In the genomic region with DNA sequence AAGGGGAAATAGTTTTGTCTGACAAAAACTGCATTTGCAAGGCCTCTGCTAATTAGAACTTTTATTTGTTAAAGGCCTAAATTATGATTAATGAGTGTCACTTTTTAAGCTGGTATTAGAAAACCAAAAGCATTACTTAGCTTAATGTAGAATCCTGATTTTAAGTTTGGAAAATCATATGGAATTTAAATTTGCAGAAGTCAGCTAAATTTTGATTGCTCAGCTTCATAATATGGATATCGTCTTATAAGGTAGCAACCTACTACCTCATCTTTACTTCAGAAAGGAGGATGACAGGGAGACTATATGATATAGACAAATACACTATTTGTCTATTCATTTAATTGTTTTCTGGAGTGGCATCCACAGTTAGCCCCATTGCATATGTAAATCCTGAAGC, we compare ENCODE assay signal across 29 cellular contexts.
"Had no signal": no experiment of that assay in that cellular context is flagged by ENCODE, and none has a peak within 500 bp of the region (broad histone marks: within the 10 kb centered on the region; RNA-seq: fewer than 3 reads in every experiment).

No MANE protein-coding gene starts in this region.

- H3K4me2 ChIP-seq: neural progenitor cell had no signal

- ATAC-seq: foreskin keratinocyte; gastroesophageal sphincter; heart right ventricle; left ventricle myocardium superior; lower lobe of right lung; mucosa of descending colon; natural killer cell treated with Interleukin-12 subunit alpha and Interleukin-12 subunit beta and Interleukin-15 and Interleukin-18, amount 100 ng/mL, for 72 hours; stimulated activated effector memory CD8-positive, alpha-beta T cell treated with anti-CD3 and anti-CD28 coated beads, Interleukin-12 subunit alpha, Interleukin-12 subunit beta, amount 100 ng/mL, for 72 hours had no signal

- H3K36me3 Mint-ChIP-seq: natural killer cell treated with Interleukin-12 subunit alpha and Interleukin-12 subunit beta and Interleukin-15 and Interleukin-18, amount 100 ng/mL, for 72 hours had no signal

- H3K9me3 ChIP-seq: colonic mucosa, esophagus muscularis mucosa, gastroesophageal sphincter, heart right ventricle, lower lobe of right lung, mucosa of descending colon, prostate gland, right atrium auricular region, sigmoid colon, stomach, thyroid gland had no signal

- H3K4me3 ChIP-seq: colonic mucosa, esophagus muscularis mucosa, gastroesophageal sphincter, heart right ventricle, lower lobe of right lung, mucosa of descending colon, neural progenitor cell, prostate gland, right atrium auricular region, sigmoid colon, stomach, thyroid gland had no signal

- H3K36me3 ChIP-seq: colonic mucosa, prostate gland, thyroid gland had no signal

- H2AFZ ChIP-seq: neural progenitor cell, parathyroid adenoma had no signal

- H3K27me3 ChIP-seq: colonic mucosa, esophagus muscularis mucosa, foreskin keratinocyte, gastroesophageal sphincter, heart right ventricle, neural progenitor cell, right atrium auricular region, sigmoid colon, stomach, thyroid gland had no signal

- DNase-seq: colonic mucosa; effector CD8-positive, alpha-beta T cell; endodermal cell; foreskin keratinocyte; glutamatergic neuron; heart right ventricle; hippocampal formation; islet precursor cell; kidney glomerular epithelial cell; left ventricle myocardium superior; lower lobe of right lung; mucosa of descending colon; naive B cell; sigmoid colon; stimulated activated CD4-positive, alpha-beta T cell treated with anti-CD3 and anti-CD28 coated beads, Interleukin-2, amount 100 ng/mL, for 24 hours; stimulated activated CD4-positive, alpha-beta T cell treated with anti-CD3 and anti-CD28 coated beads, Interleukin-4, amount 100 ng/mL, for 24 hours; stimulated activated naive CD4-positive, alpha-beta T cell treated with Interleukin-2 at 50 U/mL for 16 hours; stomach; thyroid gland had no signal

- H3K9me3 Mint-ChIP-seq: dendritic cell treated with granulocyte-macrophage colony-stimulating factor and Interleukin-4, amounts not matched to agents 40 ng/mL and 50 ng/mL, for 4 days; endodermal cell; naive B cell; natural killer cell treated with Interleukin-12 subunit alpha and Interleukin-12 subunit beta and Interleukin-15 and Interleukin-18, amount 100 ng/mL, for 72 hours; neural progenitor cell; stimulated activated effector memory CD8-positive, alpha-beta T cell treated with anti-CD3 and anti-CD28 coated beads, Interleukin-12 subunit alpha, Interleukin-12 subunit beta, amount 100 ng/mL, for 72 hours; type B pancreatic cell had no signal

- H3K27me3 Mint-ChIP-seq: dendritic cell treated with granulocyte-macrophage colony-stimulating factor and Interleukin-4, amounts not matched to agents 40 ng/mL and 50 ng/mL, for 4 days; naive B cell; natural killer cell treated with Interleukin-12 subunit alpha and Interleukin-12 subunit beta and Interleukin-15 and Interleukin-18, amount 100 ng/mL, for 72 hours; type B pancreatic cell had no signal

- H3K27ac Mint-ChIP-seq: dendritic cell treated with granulocyte-macrophage colony-stimulating factor and Interleukin-4, amounts not matched to agents 40 ng/mL and 50 ng/mL, for 4 days; endodermal cell; natural killer cell treated with Interleukin-12 subunit alpha and Interleukin-12 subunit beta and Interleukin-15 and Interleukin-18, amount 100 ng/mL, for 72 hours; neural progenitor cell; stimulated activated effector memory CD8-positive, alpha-beta T cell treated with anti-CD3 and anti-CD28 coated beads, Interleukin-12 subunit alpha, Interleukin-12 subunit beta, amount 100 ng/mL, for 72 hours; type B pancreatic cell had no signal

- H3K4me1 ChIP-seq: colonic mucosa, lower lobe of right lung, parathyroid adenoma, prostate gland had no signal

- H3K79me2 ChIP-seq: parathyroid adenoma had no signal

- H3K4me1 Mint-ChIP-seq: neural progenitor cell; stimulated activated effector memory CD8-positive, alpha-beta T cell treated with anti-CD3 and anti-CD28 coated beads, Interleukin-12 subunit alpha, Interleukin-12 subunit beta, amount 100 ng/mL, for 72 hours had no signal

- H3K9ac ChIP-seq: neural progenitor cell, parathyroid adenoma had no signal

- H3K27ac ChIP-seq: colonic mucosa, esophagus muscularis mucosa, foreskin keratinocyte, gastroesophageal sphincter, heart right ventricle, lower lobe of right lung, neural progenitor cell, parathyroid adenoma, prostate gland, right atrium auricular region, sigmoid colon, stomach, thyroid gland had no signal

- H3K4me3 Mint-ChIP-seq: dendritic cell treated with granulocyte-macrophage colony-stimulating factor and Interleukin-4, amounts not matched to agents 40 ng/mL and 50 ng/mL, for 4 days; endodermal cell; naive B cell; natural killer cell treated with Interleukin-12 subunit alpha and Interleukin-12 subunit beta and Interleukin-15 and Interleukin-18, amount 100 ng/mL, for 72 hours; neural progenitor cell; stimulated activated effector memory CD8-positive, alpha-beta T cell treated with anti-CD3 and anti-CD28 coated beads, Interleukin-12 subunit alpha, Interleukin-12 subunit beta, amount 100 ng/mL, for 72 hours; type B pancreatic cell had no signal
